1 cellular context compared by ENCODE assay signal in the genomic region with DNA sequence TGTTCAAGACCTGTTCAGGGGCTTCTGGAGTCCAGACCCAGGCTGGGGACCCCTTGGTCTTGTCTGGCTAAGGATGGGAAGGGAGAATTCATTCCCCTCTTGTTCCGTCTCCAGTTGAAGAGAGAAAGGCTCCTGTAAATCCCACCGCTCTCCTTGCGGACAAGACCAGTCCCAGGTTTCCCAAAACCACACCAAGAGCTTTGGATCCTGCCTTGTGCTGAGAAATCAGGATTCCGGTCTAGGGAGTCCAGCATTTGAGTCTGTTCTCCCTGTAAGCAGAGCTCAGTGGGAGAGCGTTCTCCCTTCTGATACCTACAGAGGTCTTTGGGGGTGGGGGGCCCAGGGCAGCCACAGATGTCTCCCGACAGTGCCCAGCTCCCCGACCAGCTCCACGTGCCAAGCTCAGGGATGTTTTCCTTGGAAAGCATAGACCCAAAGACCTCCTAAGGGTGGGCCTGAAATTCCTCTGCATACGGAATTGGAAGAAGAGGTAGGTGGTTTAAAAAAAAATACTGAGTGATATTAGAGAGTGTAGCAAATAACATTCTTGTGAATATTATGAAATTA.
TF ChIP-seq lines count a peak whose summit lies in the region.

No MANE protein-coding gene starts in this region.

TF ChIP-seq in HCT116, 20 proteins besides CTCF, POLR2A, EP300 and RAD21:
- TF ChIP-seq SIN3A (IDR thresholded peaks at IDR 0.05; ENCODE audit: low read depth) (no peak), EZH2 (IDR thresholded peaks at IDR 0.05) (no peak), FOSL1 (IDR thresholded peaks at IDR 0.05; ENCODE audit: low read depth) (no peak), ZNF274 (IDR thresholded peaks at IDR 0.05; ENCODE audit: low read depth, low read length) (no peak), CBX3 (IDR thresholded peaks at IDR 0.05; ENCODE audit: low read depth) (no peak), CEBPB (IDR thresholded peaks at IDR 0.05; ENCODE audit: low read depth) (no peak), ELF1 (IDR thresholded peaks at IDR 0.05; ENCODE audit: borderline replicate concordance, low read depth) (no peak), SRF (IDR thresholded peaks at IDR 0.05; ENCODE audit: low read depth) (no peak), REST (IDR thresholded peaks at IDR 0.05; ENCODE audit: low read depth) (no peak), TCF7L2 (IDR thresholded peaks at IDR 0.05; ENCODE audit: borderline replicate concordance, extremely low read depth, insufficient read depth, insufficient read length) (no peak), POLR2AphosphoS5 (IDR thresholded peaks at IDR 0.05; ENCODE audit: low read depth, low read length) (no peak)
TF ChIP-seq in HCT116: peak in this region for 0.
